ENCODE assay signal across 7 cellular contexts in genomic region chr1:59512702-59513101, GRCh38.
"Had no signal": no experiment of that assay in that cellular context is flagged by ENCODE, and none has a peak within 500 bp of the region (broad histone marks: within the 10 kb centered on the region; RNA-seq: fewer than 3 reads in every experiment).

No MANE protein-coding gene starts in this region.

- FAIRE-seq: H1, H54, HTR-8/SVneo had no signal

- H3K4me2 ChIP-seq: GM23338 had no signal

- DNase-seq: H9, HCEC 1CT had no signal

- H3K9me3 Mint-ChIP-seq: GM23338, H9 had no signal

- ATAC-seq: GM23338 had no signal

- H3K27ac Mint-ChIP-seq: GM23338, H9, IgD-negative memory B cell had no signal

- H3K4me3 Mint-ChIP-seq: GM23338, H9, IgD-negative memory B cell had no signal

- H2AFZ ChIP-seq: GM23338 had no signal

- H3K27me3 Mint-ChIP-seq: IgD-negative memory B cell had no signal

- H3K4me3 ChIP-seq: GM23338 had no signal
